19 cellular contexts compared by ENCODE assay signal in the genomic region with DNA sequence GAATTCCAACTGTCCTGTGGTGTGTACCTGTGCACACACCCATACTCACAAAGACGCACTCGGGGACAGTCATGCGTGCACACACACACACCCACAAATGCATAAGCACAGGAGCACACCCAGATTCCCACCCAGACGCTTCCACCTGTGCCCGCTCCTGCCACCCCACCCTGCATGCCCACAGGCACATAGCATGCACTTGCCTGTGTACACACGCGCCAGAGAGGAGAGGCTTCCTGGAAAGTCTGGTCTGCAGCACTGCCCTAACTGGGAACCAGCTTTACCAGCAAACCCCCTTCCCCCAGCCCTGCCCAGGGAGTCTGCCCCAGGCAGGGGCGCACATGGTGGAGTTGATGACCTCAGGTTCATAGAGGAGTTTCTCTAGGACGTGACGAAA.
DNase-seq lines count a peak whose midpoint lies in the region; ATAC-seq and TF ChIP-seq lines count a peak whose summit lies in the region.
"Had no signal": no experiment of that assay in that cellular context is flagged by ENCODE, and none has a peak within 500 bp of the region (broad histone marks: within the 10 kb centered on the region; RNA-seq: fewer than 3 reads in every experiment).

No MANE protein-coding gene starts in this region.

- H3K9me2 ChIP-seq in MM.1S (replicated peaks; ENCODE audit: insufficient read depth, low read length): no peaks in the 10 kb centered on the region

- no peaks in the 10 kb centered on the region for H3F3A ChIP-seq in MM.1S (ENCODE audit: insufficient read depth, low read length)

- peak; percentile 63 for DNase-seq in NCI-H69 (lab: John Stamatoyannopoulos, UW)
- no peak for DNase-seq in endodermal cell
- DNase-seq in mesenchymal stem cell: no peak
- DNase-seq in thyroid gland: peak; percentile 39 to 55
- no peak for DNase-seq in MM.1S
- no peak for DNase-seq in NCI-H1105 (lab: John Stamatoyannopoulos, UW)
- DNase-seq: ACHN; CD4-positive, CD25-positive, alpha-beta regulatory T cell; DMS79; GM23248; HCEC 1CT; MV-4-11; NCI-H1694; NCI-H2107; NCI-H226; SHP77 treated with DMSO at 0.1 percent for 48 hours had no signal

- H3K4me3 ChIP-seq in endodermal cell (ENCODE audit: low read length): no peak overlapping the region
- no peak overlapping the region for H3K4me3 ChIP-seq in mesenchymal stem cell (ENCODE audit: insufficient read depth in 1 of 2, low read depth in 1 of 2, low read length in 2 of 2)
- H3K4me3 ChIP-seq in thyroid gland (replicated peaks in 1 of 3): no peak overlapping the region
- H3K4me3 ChIP-seq in gastroesophageal sphincter: no peak overlapping the region
- H3K4me3 ChIP-seq in MM.1S (ENCODE audit: low read length): no peak overlapping the region
- H3K4me3 ChIP-seq: GM12878, GM23248 had no signal

- peak overlapping the region; percentile 55 for H3K27ac Mint-ChIP-seq in endodermal cell
- H3K27ac Mint-ChIP-seq: B cell had no signal

- TF ChIP-seq POLR2A in thyroid gland (IDR thresholded peaks at IDR 0.05): no peak
- TF ChIP-seq POLR2A in gastroesophageal sphincter (IDR thresholded peaks at IDR 0.05): no peak

- no peak overlapping the region for H2AK5ac ChIP-seq in mesenchymal stem cell (ENCODE audit: low read length, severe bottlenecking)

- H3K9me3 ChIP-seq in endodermal cell (ENCODE audit: control insufficient read depth, low read length): peaks cover 4% of the 10 kb centered on the region
- H3K9me3 ChIP-seq in mesenchymal stem cell (ENCODE audit: control insufficient read depth, low read length): peaks cover 4% of the 10 kb centered on the region
- H3K9me3 ChIP-seq in thyroid gland: no peaks in the 10 kb centered on the region
- peaks cover 0 to 7% (median 0%) of the 10 kb centered on the region in 3 donors for H3K9me3 ChIP-seq in gastroesophageal sphincter
- H3K9me3 ChIP-seq in MM.1S (replicated peaks; ENCODE audit: insufficient read depth, low read length): no peaks in the 10 kb centered on the region

- H2BK15ac ChIP-seq in mesenchymal stem cell (ENCODE audit: low read depth, poor library complexity, severe bottlenecking): no peak overlapping the region

- no peak overlapping the region for H3K18ac ChIP-seq in mesenchymal stem cell (ENCODE audit: low read depth in 1 of 2, low read length in 2 of 2)

- peaks cover 5% of the 10 kb centered on the region for H3K4me1 ChIP-seq in endodermal cell (ENCODE audit: control insufficient read depth, insufficient read depth, low read length)
- no peaks in the 10 kb centered on the region for H3K4me1 ChIP-seq in mesenchymal stem cell (ENCODE audit: control insufficient read depth, insufficient read depth, low read depth, low read length)
- H3K4me1 ChIP-seq in thyroid gland: peaks cover 7 to 11% of the 10 kb centered on the region in 2 donors
- no peaks in the 10 kb centered on the region for H3K4me1 ChIP-seq in gastroesophageal sphincter
- peaks cover 9% of the 10 kb centered on the region for H3K4me1 ChIP-seq in MM.1S (ENCODE audit: low read length)

- no peaks in the 10 kb centered on the region for H3K79me1 ChIP-seq in mesenchymal stem cell (replicated peaks; ENCODE audit: low read length, poor library complexity, severe bottlenecking)

- no peak for TF ChIP-seq CTCF in endodermal cell (conservative IDR thresholded peaks at IDR 0.05)
- TF ChIP-seq CTCF in thyroid gland (IDR thresholded peaks at IDR 0.05): no peak
- TF ChIP-seq CTCF in gastroesophageal sphincter (IDR thresholded peaks at IDR 0.05): no peak
- no peak for TF ChIP-seq CTCF in MM.1S (IDR thresholded peaks at IDR 0.05; ENCODE audit: low read length)

- H3K79me2 ChIP-seq in MM.1S (ENCODE audit: low read length): no peaks in the 10 kb centered on the region

- no peaks in the 10 kb centered on the region for H4K20me1 ChIP-seq in MM.1S (ENCODE audit: insufficient read depth, low read length)

- no peak for TF ChIP-seq EP300 in gastroesophageal sphincter (IDR thresholded peaks at IDR 0.05)

- H2BK12ac ChIP-seq in mesenchymal stem cell (ENCODE audit: low read length in 2 of 2): no peak overlapping the region

- H3K36me3 ChIP-seq in endodermal cell (ENCODE audit: control insufficient read depth, insufficient read depth, low read length): no peaks in the 10 kb centered on the region
- no peaks in the 10 kb centered on the region for H3K36me3 ChIP-seq in mesenchymal stem cell (ENCODE audit: control insufficient read depth in 1 of 2, insufficient read depth in 2 of 2, low read depth in 1 of 2, low read length in 2 of 2)
- H3K36me3 ChIP-seq in thyroid gland: no peaks in the 10 kb centered on the region
- no peaks in the 10 kb centered on the region for H3K36me3 ChIP-seq in gastroesophageal sphincter
- no peaks in the 10 kb centered on the region for H3K36me3 ChIP-seq in MM.1S (replicated peaks; ENCODE audit: insufficient read depth, low read length)

- peaks cover 3% of the 10 kb centered on the region for H3K9me3 Mint-ChIP-seq in endodermal cell

- 92 to 93% methylated on average over 2 to 10 of the region's 10 CpGs for WGBS in endodermal cell (ENCODE audit: insufficient coverage in 1 of 2, insufficient read length in 1 of 2), 2 experiments
- 91% methylated on average over 9 of the region's 10 CpGs for WGBS in mesenchymal stem cell
- 40 to 44% methylated on average over 10 of the region's 10 CpGs for WGBS in thyroid gland, 2 donors
- WGBS in gastroesophageal sphincter (ENCODE audit: low coverage in 1 of 2), 2 donors: 83 to 100% methylated on average over 2 of the region's 10 CpGs

- no peak overlapping the region for H2BK120ac ChIP-seq in mesenchymal stem cell (ENCODE audit: low read depth, low read length)

- no peaks in the 10 kb centered on the region for H3K36me3 Mint-ChIP-seq in endodermal cell (ENCODE audit: low read depth)
- H3K36me3 Mint-ChIP-seq: CD4-positive, CD25-positive, alpha-beta regulatory T cell had no signal

- H3K9ac ChIP-seq in endodermal cell (ENCODE audit: extremely low read depth, low read length, poor library complexity, severe bottlenecking) (no peak overlapping the region), mesenchymal stem cell (ENCODE audit: low read length) (no peak overlapping the region), MM.1S (ENCODE audit: low read length) (no peak overlapping the region)
- H3K9ac ChIP-seq: GM23248 had no signal

- ATAC-seq in gastroesophageal sphincter: no peak
- ATAC-seq: GM12878 had no signal

- H3K4me3 Mint-ChIP-seq in endodermal cell: no peak overlapping the region
- H3K4me3 Mint-ChIP-seq: B cell; CD4-positive, CD25-positive, alpha-beta regulatory T cell had no signal

- no peak overlapping the region for H3K23ac ChIP-seq in mesenchymal stem cell (ENCODE audit: low read length in 2 of 2)

- H3K14ac ChIP-seq in mesenchymal stem cell (ENCODE audit: low read length in 2 of 2): no peak overlapping the region

- no peak overlapping the region for H3K4me2 ChIP-seq in mesenchymal stem cell (ENCODE audit: low read length, poor library complexity, severe bottlenecking)
- H3K4me2 ChIP-seq in MM.1S (ENCODE audit: low read depth, low read length): no peak overlapping the region

- no peak overlapping the region for H2BK5ac ChIP-seq in mesenchymal stem cell (ENCODE audit: low read depth, low read length, poor library complexity, severe bottlenecking)

- no peak overlapping the region for H3K4ac ChIP-seq in mesenchymal stem cell (ENCODE audit: low read depth in 1 of 2, low read length in 2 of 2)

- intact Hi-C loops in thyroid gland (cut with DNase I): no loop called here

- H4K91ac ChIP-seq in mesenchymal stem cell (ENCODE audit: low read length): peak overlapping the region; percentile 53

- no peak overlapping the region for H2AFZ ChIP-seq in mesenchymal stem cell (ENCODE audit: low read depth, low read length)
- no peak overlapping the region for H2AFZ ChIP-seq in MM.1S (ENCODE audit: low read length)
- H2AFZ ChIP-seq: GM23248 had no signal

- H3K27me3 ChIP-seq in endodermal cell (ENCODE audit: control insufficient read depth, insufficient read depth, low read length, poor library complexity, severe bottlenecking): no peaks in the 10 kb centered on the region
- H3K27me3 ChIP-seq in mesenchymal stem cell (ENCODE audit: control insufficient read depth in 1 of 2, insufficient read depth in 1 of 2, low read length in 2 of 2): peaks cover 48 to 89% of the 10 kb centered on the region in 2 experiments
- no peaks in the 10 kb centered on the region for H3K27me3 ChIP-seq in thyroid gland
- H3K27me3 ChIP-seq in gastroesophageal sphincter: peaks cover 28% of the 10 kb centered on the region
- no peaks in the 10 kb centered on the region for H3K27me3 ChIP-seq in MM.1S (replicated peaks; ENCODE audit: insufficient read depth, low read length)

- H3K27ac ChIP-seq in endodermal cell (ENCODE audit: low read depth, low read length): no peak overlapping the region
- H3K27ac ChIP-seq in mesenchymal stem cell (ENCODE audit: low read length, poor library complexity, severe bottlenecking): no peak overlapping the region
- no peak overlapping the region for H3K27ac ChIP-seq in thyroid gland
- no peak overlapping the region for H3K27ac ChIP-seq in gastroesophageal sphincter
- no peak overlapping the region for H3K27ac ChIP-seq in MM.1S (ENCODE audit: low read length)
- H3K27ac ChIP-seq: GM23248 had no signal

- H3K27me3 Mint-ChIP-seq in endodermal cell (ENCODE audit: insufficient read depth): no peaks in the 10 kb centered on the region

- H4K8ac ChIP-seq in mesenchymal stem cell (ENCODE audit: low read length): no peak overlapping the region

- H3K4me1 Mint-ChIP-seq in endodermal cell: peaks cover 20% of the 10 kb centered on the region
- H3K4me1 Mint-ChIP-seq: B cell had no signal

Comparison
In these comparisons a context has a peak if more than half of its experiments do, and no peak if none do; other contexts are left out.
1. DNase-seq: peak in NCI-H69 (single experiment) and thyroid gland (2 of 2); none in endodermal cell (single experiment), mesenchymal stem cell (single experiment), MM.1S (single experiment) and NCI-H1105 (single experiment).